ENCODE assay signal across 34 cellular contexts in genomic region chr6:93685494-93685893, GRCh38.
"Had no signal": no experiment of that assay in that cellular context is flagged by ENCODE, and none has a peak within 500 bp of the region (broad histone marks: within the 10 kb centered on the region; RNA-seq: fewer than 3 reads in every experiment).

No MANE protein-coding gene starts in this region.

- H3K27ac ChIP-seq: KMS-11 had no signal

- H3K9me3 ChIP-seq: MG63 had no signal

- DNase-seq: Karpas-422, Kasumi-1, MG63, MM.1S, MV-4-11, NCI-H1048, NCI-H1092, NCI-H1092 treated with DMSO at 0.1 percent for 48 hours, NCI-H1105, NCI-H1105 treated with DMSO at 0.1 percent for 48 hours, NCI-H1417, NCI-H1417 treated with DMSO at 0.1 percent for 48 hours, NCI-H1436, NCI-H1436 treated with DMSO at 0.1 percent for 48 hours, NCI-H146, NCI-H1694, NCI-H1694 treated with DMSO at 0.1 percent for 48 hours, NCI-H187, NCI-H187 treated with DMSO at 0.1 percent for 48 hours, NCI-H1930, NCI-H2029, NCI-H2029 treated with DMSO at 0.1 percent for 48 hours, NCI-H2081, NCI-H2081 treated with DMSO at 0.1 percent for 48 hours, NCI-H2107, NCI-H2171, NCI-H2171 treated with DMSO at 0.1 percent for 48 hours, NCI-H2227 treated with DMSO at 0.1 percent for 48 hours, NCI-H226, NCI-H345, NCI-H446, NCI-H446 treated with DMSO at 0.1 percent for 48 hours, NCI-H510A had no signal

- H3K27me3 ChIP-seq: MG63 had no signal

- H3K36me3 ChIP-seq: MG63 had no signal

- H3K9ac ChIP-seq: KMS-11 had no signal

- H3K4me3 ChIP-seq: MG63 had no signal

- H3K4me2 ChIP-seq: KMS-11 had no signal
